Comparison of ENCODE assay signal across 17 cellular contexts in the genomic region with DNA sequence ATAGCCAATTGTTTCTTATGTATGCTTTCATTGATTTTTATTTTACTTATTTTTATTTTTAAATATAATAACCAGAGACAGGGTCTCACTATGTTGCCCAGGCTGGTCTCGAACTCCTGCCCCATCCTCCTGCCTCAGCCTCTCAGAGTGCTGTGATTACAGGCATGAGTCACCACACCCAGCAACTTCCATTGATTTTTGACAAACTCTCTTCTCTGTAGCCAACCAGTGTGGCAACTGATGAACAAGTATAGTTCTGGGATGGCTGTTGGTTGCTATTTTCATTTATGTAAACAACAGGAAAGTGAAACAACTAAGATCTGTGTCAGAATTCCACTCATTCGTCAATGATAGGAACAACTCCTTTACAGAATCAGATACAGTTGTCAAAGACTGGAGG.
DNase-seq lines count a peak whose midpoint lies in the region; ATAC-seq and TF ChIP-seq lines count a peak whose summit lies in the region.
"Had no signal": no experiment of that assay in that cellular context is flagged by ENCODE, and none has a peak within 500 bp of the region (broad histone marks: within the 10 kb centered on the region; RNA-seq: fewer than 3 reads in every experiment).

No MANE protein-coding gene starts in this region.

- 0 out of 2 replicates have a peak overlapping the region, but pooled peaks have one; percentile 17 for H3K27ac ChIP-seq in 22Rv1
- H3K27ac ChIP-seq in brain microvascular endothelial cell = no peak overlapping the region
- H3K27ac ChIP-seq: HL-60 had no signal

- DNase-seq in HT-29 (ENCODE audit: low spot score) = peak; percentile 11
- peak; percentile 36 for DNase-seq in brain microvascular endothelial cell
- no peak for DNase-seq in left lobe of liver (ENCODE audit: low spot score)
- DNase-seq in activated CD8-positive, alpha-beta memory T cell treated with anti-CD3 and anti-CD28 coated beads, Interleukin-2, amount 50 U/mL, for 4 hours = no peak
- DNase-seq: activated T-cell treated with anti-CD3 and anti-CD28 coated beads, Interleukin-2, amount 50 U/mL, for 48 hours; COR-L47; endodermal cell; GF-D8; NK-92 treated with Interleukin-12 subunit alpha and Interleukin-12 subunit beta, amount 100 ng/mL, for 24 hours; retina; T1000 had no signal

- H3K4me3 ChIP-seq in brain microvascular endothelial cell (ENCODE audit: low read depth, low read length) = no peak overlapping the region

- in situ Hi-C loops in brain microvascular endothelial cell (cut with HindIII; ENCODE audit: low pct_ligation_motif_present, low sequenced_read_pairs) = no loop called here

- no peaks in the 10 kb centered on the region for H3K36me3 ChIP-seq in brain microvascular endothelial cell (replicated peaks)

- no peaks in the 10 kb centered on the region for H3K27me3 ChIP-seq in brain microvascular endothelial cell (replicated peaks)

- ATAC-seq in left lobe of liver (peak; percentile 55), GM18868 (IDR thresholded peaks at IDR 0.05; ENCODE audit: unreplicated experiment) (no peak), GM19455 (IDR thresholded peaks at IDR 0.05; ENCODE audit: unreplicated experiment) (no peak), GM19397 (IDR thresholded peaks at IDR 0.05; ENCODE audit: unreplicated experiment) (no peak)
- ATAC-seq: natural killer cell treated with Interleukin-12 subunit alpha and Interleukin-12 subunit beta and Interleukin-15 and Interleukin-18, amount 100 ng/mL, for 72 hours had no signal

- no peak for TF ChIP-seq CTCF in 22Rv1 (IDR thresholded peaks at IDR 0.05)
- no peak for TF ChIP-seq CTCF in brain microvascular endothelial cell (IDR thresholded peaks at IDR 0.05; ENCODE audit: low read depth, low read length, missing control alignments)

Comparison
In these comparisons a context has a peak if more than half of its experiments do, and no peak if none do; other contexts are left out.
1. DNase-seq: peak in HT-29 (single experiment) and brain microvascular endothelial cell (single experiment); none in left lobe of liver (single experiment) and activated CD8-positive, alpha-beta memory T cell treated with anti-CD3 and anti-CD28 coated beads, Interleukin-2, amount 50 U/mL, for 4 hours (single experiment).